Comparison of ENCODE assay signal across 1 cellular context in the genomic region with DNA sequence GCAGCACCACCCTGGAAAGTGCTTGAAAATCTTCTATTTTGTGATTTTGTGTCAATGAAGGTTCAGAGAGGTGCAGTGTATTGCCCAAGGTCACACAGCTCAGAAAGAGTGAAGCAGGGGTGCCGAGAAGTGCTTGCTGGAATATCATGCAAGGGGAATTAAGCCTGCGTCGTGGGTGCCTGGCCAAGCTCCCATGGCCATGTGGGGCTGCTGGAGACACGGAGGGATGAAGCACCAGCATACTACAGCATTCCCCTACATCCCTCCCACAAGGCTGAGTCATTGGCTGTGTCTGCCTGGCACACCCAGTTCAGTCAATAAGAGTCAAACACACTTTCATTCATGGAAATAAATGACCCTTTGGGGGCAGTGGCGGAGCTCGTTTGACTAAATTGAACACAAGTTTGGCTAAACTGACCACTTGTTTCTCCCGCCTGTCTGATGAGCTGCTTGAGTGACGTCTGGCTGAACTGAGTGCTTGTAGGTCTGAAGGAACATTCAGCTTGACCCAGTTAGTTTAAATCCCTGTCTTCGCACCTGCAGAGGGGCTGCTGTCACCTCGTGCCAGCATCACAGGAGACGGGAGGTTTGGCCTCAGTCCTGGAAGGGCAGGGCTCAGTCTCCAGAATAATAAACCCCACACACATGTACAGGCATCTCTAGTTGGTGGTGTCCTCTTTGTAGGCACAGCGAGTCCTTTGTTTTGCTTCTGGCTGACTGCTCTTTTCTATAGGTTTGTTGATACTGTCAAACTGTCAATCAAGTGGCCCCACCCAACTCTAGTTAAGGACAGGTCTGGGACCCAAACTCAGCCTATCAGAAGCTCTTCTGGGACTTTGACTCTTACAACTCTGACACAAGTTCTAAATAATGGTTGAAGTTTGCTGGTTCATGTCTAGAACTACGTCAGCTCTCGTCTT.
TF ChIP-seq lines count a peak whose summit lies in the region.

No MANE protein-coding gene starts in this region.

TF ChIP-seq in GM23338, 12 proteins besides CTCF, POLR2A, EP300 and RAD21 (continued from another document):
- TF ChIP-seq ZNF114 (CRISPR knock-in tag; IDR thresholded peaks at IDR 0.05) (no peak), EZH2phosphoT487 (IDR thresholded peaks at IDR 0.05; ENCODE audit: unreplicated experiment) (no peak), EZH2 (IDR thresholded peaks at IDR 0.05; ENCODE audit: low read depth, unreplicated experiment) (no peak), NANOG (IDR thresholded peaks at IDR 0.05; ENCODE audit: borderline replicate concordance) (no peak), STAT1 (IDR thresholded peaks at IDR 0.05; ENCODE audit: unreplicated experiment) (no peak), POLR2AphosphoS5 (IDR thresholded peaks at IDR 0.05; ENCODE audit: low read depth) (no peak), ETS1 (IDR thresholded peaks at IDR 0.05) (no peak), CREB1 (CRISPR knock-in tag; IDR thresholded peaks at IDR 0.05; ENCODE audit: low read depth) (no peak)
TF ChIP-seq in GM23338: peak in this region for 0.
